In genomic region chr1:197737916-197738315, GRCh38 we compare ENCODE assay signal across 1 cellular context.
TF ChIP-seq lines count a peak whose summit lies in the region.

No MANE protein-coding gene starts in this region.

TF ChIP-seq in GM23338, 12 proteins besides CTCF, POLR2A, EP300 and RAD21 (continued from another document):
- TF ChIP-seq, protein P1, sequence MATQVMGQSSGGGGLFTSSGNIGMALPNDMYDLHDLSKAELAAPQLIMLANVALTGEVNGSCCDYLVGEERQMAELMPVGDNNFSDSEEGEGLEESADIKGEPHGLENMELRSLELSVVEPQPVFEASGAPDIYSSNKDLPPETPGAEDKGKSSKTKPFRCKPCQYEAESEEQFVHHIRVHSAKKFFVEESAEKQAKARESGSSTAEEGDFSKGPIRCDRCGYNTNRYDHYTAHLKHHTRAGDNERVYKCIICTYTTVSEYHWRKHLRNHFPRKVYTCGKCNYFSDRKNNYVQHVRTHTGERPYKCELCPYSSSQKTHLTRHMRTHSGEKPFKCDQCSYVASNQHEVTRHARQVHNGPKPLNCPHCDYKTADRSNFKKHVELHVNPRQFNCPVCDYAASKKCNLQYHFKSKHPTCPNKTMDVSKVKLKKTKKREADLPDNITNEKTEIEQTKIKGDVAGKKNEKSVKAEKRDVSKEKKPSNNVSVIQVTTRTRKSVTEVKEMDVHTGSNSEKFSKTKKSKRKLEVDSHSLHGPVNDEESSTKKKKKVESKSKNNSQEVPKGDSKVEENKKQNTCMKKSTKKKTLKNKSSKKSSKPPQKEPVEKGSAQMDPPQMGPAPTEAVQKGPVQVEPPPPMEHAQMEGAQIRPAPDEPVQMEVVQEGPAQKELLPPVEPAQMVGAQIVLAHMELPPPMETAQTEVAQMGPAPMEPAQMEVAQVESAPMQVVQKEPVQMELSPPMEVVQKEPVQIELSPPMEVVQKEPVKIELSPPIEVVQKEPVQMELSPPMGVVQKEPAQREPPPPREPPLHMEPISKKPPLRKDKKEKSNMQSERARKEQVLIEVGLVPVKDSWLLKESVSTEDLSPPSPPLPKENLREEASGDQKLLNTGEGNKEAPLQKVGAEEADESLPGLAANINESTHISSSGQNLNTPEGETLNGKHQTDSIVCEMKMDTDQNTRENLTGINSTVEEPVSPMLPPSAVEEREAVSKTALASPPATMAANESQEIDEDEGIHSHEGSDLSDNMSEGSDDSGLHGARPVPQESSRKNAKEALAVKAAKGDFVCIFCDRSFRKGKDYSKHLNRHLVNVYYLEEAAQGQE (IDR thresholded peaks at IDR 0.05; ENCODE audit: unreplicated experiment): no peak
- no peak for TF ChIP-seq STAT1 (IDR thresholded peaks at IDR 0.05; ENCODE audit: unreplicated experiment)
- TF ChIP-seq JUNB (IDR thresholded peaks at IDR 0.05; ENCODE audit: unreplicated experiment): no peak
- TF ChIP-seq EZH2 (IDR thresholded peaks at IDR 0.05; ENCODE audit: low read depth, unreplicated experiment): no peak
- no peak for TF ChIP-seq ZNF114 (CRISPR knock-in tag; IDR thresholded peaks at IDR 0.05)
- no peak for TF ChIP-seq EZH2phosphoT487 (IDR thresholded peaks at IDR 0.05; ENCODE audit: unreplicated experiment)
- TF ChIP-seq POLR2AphosphoS5 (IDR thresholded peaks at IDR 0.05; ENCODE audit: low read depth): no peak
- no peak for TF ChIP-seq NANOG (IDR thresholded peaks at IDR 0.05; ENCODE audit: borderline replicate concordance)
